In the genomic region with DNA sequence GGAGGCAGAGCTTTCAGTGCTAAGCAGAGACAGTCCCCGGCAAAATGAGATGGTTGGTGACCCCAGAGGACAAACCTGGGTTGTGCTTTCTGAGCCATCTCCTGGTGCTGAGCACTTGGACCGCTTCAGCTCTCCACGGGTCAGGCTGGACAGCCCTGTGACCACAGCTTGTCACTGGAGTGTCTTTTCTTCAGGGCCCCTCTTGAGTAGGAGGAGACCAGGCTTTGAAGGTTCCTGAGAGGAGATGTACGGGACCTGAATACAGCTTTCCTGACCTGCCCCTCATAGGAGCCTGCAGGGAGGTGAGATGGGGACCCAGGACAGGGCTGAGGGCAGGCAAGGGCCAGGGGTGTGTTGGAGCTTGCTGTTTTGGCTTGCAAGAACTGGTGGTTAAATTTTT, we compare ENCODE assay signal across 13 cellular contexts. TPM values are rescaled to one million over a fixed set of nuclear protein-coding genes. Genes with fewer than 3 reads are reported as not detected.
DNase-seq lines count a peak whose midpoint lies in the region; ATAC-seq and TF ChIP-seq lines count a peak whose summit lies in the region.
"Had no signal": no experiment of that assay in that cellular context is flagged by ENCODE, and none has a peak within 500 bp of the region (broad histone marks: within the 10 kb centered on the region; RNA-seq: fewer than 3 reads in every experiment).

No MANE protein-coding gene starts in this region.

- no peak overlapping the region for H3K4me3 Mint-ChIP-seq in T-helper 1 cell treated with Interleukin-12 subunit alpha and Interleukin-12 subunit beta and Interleukin-4 antibody, amounts not matched to agents 30 μg/mL and 1 μg/mL, for 36 hours
- peak overlapping the region in 5 of 7 donors; percentile 4 to 87 (median 79) for H3K4me3 Mint-ChIP-seq in CD8-positive, alpha-beta memory T cell
- H3K4me3 Mint-ChIP-seq in activated T-helper 17 cell treated with anti-CD3 and anti-CD28 coated beads, Interleukin-2, amount 50 U/mL, for 72 hours = peak overlapping the region; percentile 58
- H3K4me3 Mint-ChIP-seq in natural killer cell = peak overlapping the region; percentile 28

- peaks cover 33% of the 10 kb centered on the region for H3K4me1 ChIP-seq in CD8-positive, alpha-beta memory T cell (ENCODE audit: insufficient read depth, low read length)

- H3K4me1 Mint-ChIP-seq in T-helper 1 cell treated with Interleukin-12 subunit alpha and Interleukin-12 subunit beta and Interleukin-4 antibody, amounts not matched to agents 30 μg/mL and 1 μg/mL, for 36 hours (ENCODE audit: low read depth) = peaks cover 44% of the 10 kb centered on the region
- H3K4me1 Mint-ChIP-seq in CD8-positive, alpha-beta memory T cell = peaks cover 64 to 85% (median 66%) of the 10 kb centered on the region in 3 donors
- peaks cover 39% of the 10 kb centered on the region for H3K4me1 Mint-ChIP-seq in activated T-helper 17 cell treated with anti-CD3 and anti-CD28 coated beads, Interleukin-2, amount 50 U/mL, for 72 hours
- H3K4me1 Mint-ChIP-seq in natural killer cell = peaks cover 63 to 71% of the 10 kb centered on the region in 2 donors

- POLR2A ChIA-PET in CD8-positive, alpha-beta memory T cell (lab: Charles Lee) = interaction anchor here (0.8 to 1.9 kb wide), 3 partner anchors 8 to 34 kb away, joined by 3 to 14 read pairs (median 6); no protein-coding TSS in a partner anchor

- no peak overlapping the region for H3K4me3 ChIP-seq in CD8-positive, alpha-beta memory T cell (ENCODE audit: low read length)

- no peaks in the 10 kb centered on the region for H3K9me3 Mint-ChIP-seq in T-helper 1 cell treated with Interleukin-12 subunit alpha and Interleukin-12 subunit beta and Interleukin-4 antibody, amounts not matched to agents 30 μg/mL and 1 μg/mL, for 36 hours
- no peaks in the 10 kb centered on the region for H3K9me3 Mint-ChIP-seq in CD8-positive, alpha-beta memory T cell
- peaks cover 3% of the 10 kb centered on the region for H3K9me3 Mint-ChIP-seq in activated T-helper 17 cell treated with anti-CD3 and anti-CD28 coated beads, Interleukin-2, amount 50 U/mL, for 72 hours
- no peaks in the 10 kb centered on the region for H3K9me3 Mint-ChIP-seq in natural killer cell

- no peak for ATAC-seq in activated T-helper 17 cell treated with anti-CD3 and anti-CD28 coated beads, Interleukin-2, amount 50 U/mL, for 72 hours (replicated peaks)
- ATAC-seq in natural killer cell = no peak
- ATAC-seq in HG03039 (IDR thresholded peaks at IDR 0.05; ENCODE audit: unreplicated experiment) = no peak
- ATAC-seq in GM21381 (IDR thresholded peaks at IDR 0.05; ENCODE audit: unreplicated experiment) = no peak

- H3K27me3 ChIP-seq in CD8-positive, alpha-beta memory T cell (ENCODE audit: insufficient read depth, low read length, poor library complexity, severe bottlenecking) = no peaks in the 10 kb centered on the region

- no peaks in the 10 kb centered on the region for H3K36me3 ChIP-seq in CD8-positive, alpha-beta memory T cell (ENCODE audit: insufficient read depth, low read length)

- DNase-seq in T-helper 1 cell (no peak), natural killer cell (no peak), NCI-H524 (lab: John Stamatoyannopoulos, UW) (no peak)
- DNase-seq in CD8-positive, alpha-beta memory T cell = no peak
- DNase-seq: Caco-2, GOT3, Karpas-422, NCI-H1694 had no signal

- CTCF ChIA-PET in CD8-positive, alpha-beta memory T cell (lab: Charles Lee) = interaction anchor here (0.9 to 5.8 kb wide), 10 partner anchors 10 to 125 kb away, joined by 3 to 57 read pairs (median 10); a partner anchor contains a TSS

- intact Hi-C loops in natural killer cell (cut with micrococcal nuclease) = no loop called here

- no peaks in the 10 kb centered on the region for H3K27me3 Mint-ChIP-seq in T-helper 1 cell treated with Interleukin-12 subunit alpha and Interleukin-12 subunit beta and Interleukin-4 antibody, amounts not matched to agents 30 μg/mL and 1 μg/mL, for 36 hours (ENCODE audit: low read depth)
- no peaks in the 10 kb centered on the region for H3K27me3 Mint-ChIP-seq in CD8-positive, alpha-beta memory T cell
- H3K27me3 Mint-ChIP-seq in activated T-helper 17 cell treated with anti-CD3 and anti-CD28 coated beads, Interleukin-2, amount 50 U/mL, for 72 hours = no peaks in the 10 kb centered on the region
- H3K27me3 Mint-ChIP-seq in natural killer cell (ENCODE audit: low read depth in 2 of 2) = no peaks in the 10 kb centered on the region

- H3K27ac ChIP-seq in CD8-positive, alpha-beta memory T cell (ENCODE audit: low read depth, low read length) = peak overlapping the region; percentile 57

- peaks cover 2% of the 10 kb centered on the region for H3K36me3 Mint-ChIP-seq in T-helper 1 cell treated with Interleukin-12 subunit alpha and Interleukin-12 subunit beta and Interleukin-4 antibody, amounts not matched to agents 30 μg/mL and 1 μg/mL, for 36 hours (ENCODE audit: low read depth)
- H3K36me3 Mint-ChIP-seq in CD8-positive, alpha-beta memory T cell = peaks cover 0 to 7% (median 0%) of the 10 kb centered on the region in 3 donors
- peaks cover 9% of the 10 kb centered on the region for H3K36me3 Mint-ChIP-seq in activated T-helper 17 cell treated with anti-CD3 and anti-CD28 coated beads, Interleukin-2, amount 50 U/mL, for 72 hours (ENCODE audit: low read depth)
- no peaks in the 10 kb centered on the region for H3K36me3 Mint-ChIP-seq in natural killer cell

- H3K27ac Mint-ChIP-seq in T-helper 1 cell treated with Interleukin-12 subunit alpha and Interleukin-12 subunit beta and Interleukin-4 antibody, amounts not matched to agents 30 μg/mL and 1 μg/mL, for 36 hours = peak overlapping the region; percentile 91
- H3K27ac Mint-ChIP-seq in CD8-positive, alpha-beta memory T cell = peak overlapping the region; percentile 90 to 98 (median 94)
- peak overlapping the region; percentile 91 for H3K27ac Mint-ChIP-seq in activated T-helper 17 cell treated with anti-CD3 and anti-CD28 coated beads, Interleukin-2, amount 50 U/mL, for 72 hours
- peak overlapping the region; percentile 80 to 94 for H3K27ac Mint-ChIP-seq in natural killer cell

- TF ChIP-seq CTCF in natural killer cell (IDR thresholded peaks at IDR 0.05) = no peak

- H3K9me3 ChIP-seq in CD8-positive, alpha-beta memory T cell (ENCODE audit: low read length) = no peaks in the 10 kb centered on the region
- H3K9me3 ChIP-seq: Caco-2 had no signal

RNA-seq across cellular contexts. Expression of a gene that starts 17.8 kb away (rescaled TPM):
- 10 to 100 TPM; 25.8 to 29.8 TPM for total RNA-seq in CD8-positive, alpha-beta memory T cell
- polyA plus RNA-seq in CD8-positive, alpha-beta memory T cell = 51.9 TPM
- total RNA-seq in activated T-helper 17 cell treated with anti-CD3 and anti-CD28 coated beads, Interleukin-2, amount 50 U/mL, for 72 hours = 10 to 100 TPM; 10.7 to 34.3 TPM
- total RNA-seq in natural killer cell = 100 to 1,000 TPM; 830 to 949 (median 858) TPM

RNA-seq across cellular contexts. Expression of a gene that starts 57.5 kb away (rescaled TPM):
- not detected for total RNA-seq in CD8-positive, alpha-beta memory T cell
- not detected for polyA plus RNA-seq in CD8-positive, alpha-beta memory T cell
- not detected for total RNA-seq in activated T-helper 17 cell treated with anti-CD3 and anti-CD28 coated beads, Interleukin-2, amount 50 U/mL, for 72 hours
- total RNA-seq in natural killer cell = 10 to 100 TPM; 16.6 to 57.3 (median 20.7) TPM
- total RNA-seq: A172 had no signal

Comparison
In these comparisons a context has a peak if more than half of its experiments do, and no peak if none do; other contexts are left out.
1. RNA of a gene that starts 17.8 kb away (total RNA-seq): 830 to 949 TPM in natural killer cell; 10.7 to 34.3 TPM in activated T-helper 17 cell treated with anti-CD3 and anti-CD28 coated beads, Interleukin-2, amount 50 U/mL, for 72 hours and 25.8 to 29.8 TPM in CD8-positive, alpha-beta memory T cell; every median in the first group is over 10 times any median in the second.
2. RNA of a gene that starts 57.5 kb away (total RNA-seq): 16.6 to 57.3 TPM in natural killer cell; not detected in activated T-helper 17 cell treated with anti-CD3 and anti-CD28 coated beads, Interleukin-2, amount 50 U/mL, for 72 hours and not detected in CD8-positive, alpha-beta memory T cell; every median in the first group is over 10 times any median in the second.
3. Peak in every context shown above with its lines, with median percentiles within 50 percentile points of each other: H3K27ac Mint-ChIP-seq.